Comparison of ENCODE assay signal across 23 cellular contexts in the genomic region with DNA sequence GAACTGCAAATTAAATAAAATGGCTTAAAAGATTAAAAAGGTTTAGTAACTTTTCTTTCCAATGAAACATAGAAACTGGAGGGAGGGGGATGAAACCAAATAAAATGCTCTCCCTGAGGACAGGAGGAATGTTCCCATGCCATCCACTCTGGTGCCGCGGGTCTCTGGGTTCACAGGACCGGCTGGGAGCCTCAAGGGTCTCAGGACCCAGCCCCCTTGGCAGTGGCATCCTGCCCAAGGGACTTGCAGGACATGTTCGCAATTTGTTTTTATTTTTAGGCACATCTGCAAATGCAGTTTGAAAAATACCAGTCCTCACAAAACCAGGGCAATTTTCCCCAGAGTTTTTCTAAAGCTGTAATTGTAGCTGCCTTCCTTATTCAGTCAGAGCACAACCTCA.
"Had no signal": no experiment of that assay in that cellular context is flagged by ENCODE, and none has a peak within 500 bp of the region (broad histone marks: within the 10 kb centered on the region; RNA-seq: fewer than 3 reads in every experiment).

No MANE protein-coding gene starts in this region.

- H2AFZ ChIP-seq: parathyroid adenoma had no signal

- H3K27me3 ChIP-seq: breast epithelium, left lung, spleen, suprapubic skin, tibial artery, upper lobe of right lung had no signal

- H3K27ac ChIP-seq: breast epithelium, left lung, lower lobe of right lung, parathyroid adenoma, spleen, suprapubic skin, tibial artery, upper lobe of right lung, WERI-Rb-1 had no signal

- H3K27me3 Mint-ChIP-seq: activated CD4-positive, alpha-beta memory T cell treated with anti-CD3 and anti-CD28 coated beads for 36 hours; activated CD4-positive, alpha-beta T cell treated with anti-CD3 and anti-CD28 coated beads, Interleukin-2, amount 10 ng/mL, durations not matched to agents 24 days and 14 days; activated naive CD4-positive, alpha-beta T cell treated with anti-CD3 and anti-CD28 coated beads, Interleukin-2, amount 50 U/mL, for 24 hours; activated naive CD8-positive, alpha-beta T cell treated with anti-CD3 and anti-CD28 coated beads, Interleukin-2, amount 50 U/mL, for 24 hours; activated T-cell treated with anti-CD3 and anti-CD28 coated beads, Interleukin-2, amount 50 U/mL, for 24 hours had no signal

- DNase-seq: activated CD4-positive, alpha-beta memory T cell treated with anti-CD3 and anti-CD28 coated beads for 36 hours; activated CD4-positive, alpha-beta T cell treated with anti-CD3 and anti-CD28 coated beads, Interleukin-2, amount 10 ng/mL, durations not matched to agents 24 days and 14 days; activated CD4-positive, CD25-positive, alpha-beta regulatory T cell treated with anti-CD3 and anti-CD28 coated beads, Interleukin-2, amount 50 U/mL, for 72 hours; activated CD8-positive, alpha-beta memory T cell treated with anti-CD3 and anti-CD28 coated beads, Interleukin-2, amount 50 U/mL, for 48 hours; activated naive CD8-positive, alpha-beta T cell treated with anti-CD3 and anti-CD28 coated beads, Interleukin-2, amount 50 U/mL, for 24 hours; activated T-cell treated with anti-CD3 and anti-CD28 coated beads, Interleukin-2, amount 50 U/mL, for 24 hours; central memory CD4-positive, alpha-beta T cell; effector CD8-positive, alpha-beta T cell; left lung; lower lobe of right lung; mesenchymal stem cell; right cardiac atrium; spleen; stimulated activated naive CD4-positive, alpha-beta T cell; T-helper 9 cell; upper lobe of right lung; WERI-Rb-1 had no signal

- H3K4me3 ChIP-seq: breast epithelium, left lung, lower lobe of right lung, spleen, suprapubic skin, tibial artery, upper lobe of right lung had no signal

- H3K27ac Mint-ChIP-seq: activated CD4-positive, alpha-beta memory T cell treated with anti-CD3 and anti-CD28 coated beads for 36 hours; activated CD4-positive, alpha-beta T cell treated with anti-CD3 and anti-CD28 coated beads, Interleukin-2, amount 10 ng/mL, durations not matched to agents 24 days and 14 days; activated naive CD4-positive, alpha-beta T cell treated with anti-CD3 and anti-CD28 coated beads, Interleukin-2, amount 50 U/mL, for 24 hours; activated naive CD8-positive, alpha-beta T cell treated with anti-CD3 and anti-CD28 coated beads, Interleukin-2, amount 50 U/mL, for 24 hours; activated T-cell treated with anti-CD3 and anti-CD28 coated beads, Interleukin-2, amount 50 U/mL, for 24 hours had no signal

- H3K36me3 Mint-ChIP-seq: activated CD4-positive, alpha-beta memory T cell treated with anti-CD3 and anti-CD28 coated beads for 36 hours had no signal

- H3K4me3 Mint-ChIP-seq: activated CD4-positive, alpha-beta memory T cell treated with anti-CD3 and anti-CD28 coated beads for 36 hours; activated CD4-positive, alpha-beta T cell treated with anti-CD3 and anti-CD28 coated beads, Interleukin-2, amount 10 ng/mL, durations not matched to agents 24 days and 14 days; activated naive CD4-positive, alpha-beta T cell treated with anti-CD3 and anti-CD28 coated beads, Interleukin-2, amount 50 U/mL, for 24 hours; activated naive CD8-positive, alpha-beta T cell treated with anti-CD3 and anti-CD28 coated beads, Interleukin-2, amount 50 U/mL, for 24 hours; activated T-cell treated with anti-CD3 and anti-CD28 coated beads, Interleukin-2, amount 50 U/mL, for 24 hours; nephron had no signal

- H3K4me1 ChIP-seq: breast epithelium, parathyroid adenoma, suprapubic skin, upper lobe of right lung had no signal

- H3K9me3 ChIP-seq: breast epithelium, left lung, lower lobe of right lung, spleen, suprapubic skin, tibial artery, upper lobe of right lung had no signal

- H3K4me1 Mint-ChIP-seq: activated naive CD4-positive, alpha-beta T cell treated with anti-CD3 and anti-CD28 coated beads, Interleukin-2, amount 50 U/mL, for 24 hours had no signal

- H3K36me3 ChIP-seq: breast epithelium, left lung, lower lobe of right lung, spleen, suprapubic skin, tibial artery, upper lobe of right lung, WERI-Rb-1 had no signal

- H3K9ac ChIP-seq: parathyroid adenoma had no signal

- H3K9me3 Mint-ChIP-seq: activated CD4-positive, alpha-beta memory T cell treated with anti-CD3 and anti-CD28 coated beads for 36 hours; activated CD4-positive, alpha-beta T cell treated with anti-CD3 and anti-CD28 coated beads, Interleukin-2, amount 10 ng/mL, durations not matched to agents 24 days and 14 days; activated naive CD4-positive, alpha-beta T cell treated with anti-CD3 and anti-CD28 coated beads, Interleukin-2, amount 50 U/mL, for 24 hours; activated naive CD8-positive, alpha-beta T cell treated with anti-CD3 and anti-CD28 coated beads, Interleukin-2, amount 50 U/mL, for 24 hours; activated T-cell treated with anti-CD3 and anti-CD28 coated beads, Interleukin-2, amount 50 U/mL, for 24 hours; nephron had no signal
